11 cellular contexts compared by ENCODE assay signal in the genomic region with DNA sequence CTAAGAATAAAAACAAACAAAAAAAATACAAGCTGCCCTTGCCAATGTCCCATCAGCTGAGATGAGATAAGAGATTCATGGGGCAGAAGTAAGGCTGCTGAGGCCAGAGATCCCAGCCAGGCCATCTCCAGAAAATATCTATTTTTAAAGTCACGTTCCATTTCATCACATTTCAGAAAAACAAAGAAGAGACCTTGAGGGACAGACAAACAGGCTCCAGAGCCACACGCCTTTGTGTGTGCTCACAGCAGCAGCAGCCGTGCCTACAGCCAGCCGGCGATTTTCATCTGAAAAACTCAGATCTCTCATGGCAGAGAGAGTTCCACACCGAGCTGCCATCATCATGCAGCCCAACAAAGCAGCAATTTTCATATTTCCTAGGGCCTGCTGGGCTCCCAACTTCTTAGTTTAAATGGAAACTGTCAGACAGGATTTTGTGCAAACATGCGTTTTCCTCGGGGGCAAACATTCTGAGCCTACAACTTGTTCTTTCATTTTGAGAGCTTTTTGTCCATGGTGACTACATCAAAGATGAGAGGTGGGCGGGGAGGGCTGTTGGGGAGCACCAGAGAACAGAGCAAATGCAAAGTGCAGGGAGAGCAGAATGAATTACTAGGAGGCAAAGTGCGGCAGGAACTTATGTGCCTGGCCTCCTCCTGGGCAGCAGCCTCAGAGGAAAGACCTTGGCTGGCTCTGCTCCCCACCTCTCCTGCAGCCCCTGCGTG. TPM values are rescaled to one million over a fixed set of nuclear protein-coding genes. Genes with fewer than 3 reads are reported as not detected.
DNase-seq lines count a peak whose midpoint lies in the region; ATAC-seq and TF ChIP-seq lines count a peak whose summit lies in the region.
"Had no signal": no experiment of that assay in that cellular context is flagged by ENCODE, and none has a peak within 500 bp of the region (broad histone marks: within the 10 kb centered on the region; RNA-seq: fewer than 3 reads in every experiment).

No MANE protein-coding gene starts in this region.

- H3K9ac ChIP-seq in mucosa of rectum (ENCODE audit: low read depth in 1 of 2, low read length in 2 of 2), result peak overlapping the region in 1 of 2 donors; percentile 7

- H3K4me3 ChIP-seq in esophagus (ENCODE audit: low read depth in 1 of 2, low read length in 2 of 2) (no peak overlapping the region), mucosa of rectum (ENCODE audit: low read length in 2 of 2) (no peak overlapping the region), transverse colon (no peak overlapping the region)

- in situ Hi-C loops in transverse colon (cut with MboI; ENCODE audit: low pct_ligation_motif_present in 1 of 4, low pct_unique_long_range_greater_than_20kb in 1 of 4, low sequenced_read_pairs in 3 of 4), result no loop called here
- in situ Hi-C loops in ACHN (cut with HindIII; ENCODE audit: low pct_ligation_motif_present, low pct_unique_long_range_greater_than_20kb, low sequenced_read_pairs), result no loop called here

- TF ChIP-seq POLR2A in transverse colon (IDR thresholded peaks at IDR 0.05), result no peak

- peak overlapping the region; percentile 54 to 78 for H3K27ac ChIP-seq in esophagus (ENCODE audit: low read depth in 2 of 2, low read length in 1 of 2)
- H3K27ac ChIP-seq in mucosa of rectum (ENCODE audit: low read depth in 2 of 2, low read length in 2 of 2), result peak overlapping the region; percentile 1 to 16
- peak overlapping the region; percentile 22 to 78 (median 67) for H3K27ac ChIP-seq in transverse colon

- WGBS in esophagus, 2 donors, result 24 to 29% methylated on average over 11 of the region's 11 CpGs
- 25 to 36% methylated on average over 4 to 11 of the region's 11 CpGs for WGBS in transverse colon (ENCODE audit: low coverage in 1 of 2), 2 donors

- peak; percentile 71 for DNase-seq in NCI-H146 (lab: John Stamatoyannopoulos, UW)
- no peak for DNase-seq in NCI-H146 treated with DMSO at 0.1 percent for 48 hours (lab: John Stamatoyannopoulos, UW; ENCODE audit: unreplicated experiment)
- no peak for DNase-seq in transverse colon
- no peak for DNase-seq in ACHN
- DNase-seq: activated naive CD4-positive, alpha-beta T cell; stimulated activated CD4-positive, alpha-beta T cell treated with anti-CD3 and anti-CD28 coated beads, Interleukin-4, amount 100 ng/mL, for 24 hours; SW 1271 had no signal

- no peak for TF ChIP-seq CTCF in transverse colon (IDR thresholded peaks at IDR 0.05)

- H3K9me3 ChIP-seq in esophagus (ENCODE audit: control insufficient read depth in 2 of 2, insufficient read depth in 1 of 2, low read depth in 1 of 2, low read length in 1 of 2) (no peaks in the 10 kb centered on the region), mucosa of rectum (ENCODE audit: control insufficient read depth in 2 of 2, low read length in 2 of 2) (no peaks in the 10 kb centered on the region), transverse colon (no peaks in the 10 kb centered on the region)

- peaks cover 14 to 23% of the 10 kb centered on the region in 2 donors for H3K4me1 ChIP-seq in esophagus (ENCODE audit: control insufficient read depth in 2 of 2, insufficient read depth in 2 of 2, low read length in 1 of 2)
- H3K4me1 ChIP-seq in mucosa of rectum (ENCODE audit: control insufficient read depth in 2 of 2, insufficient read depth in 2 of 2, low read length in 2 of 2), result peaks cover 16 to 25% of the 10 kb centered on the region in 2 donors
- H3K4me1 ChIP-seq in transverse colon, result peaks cover 29 to 49% (median 41%) of the 10 kb centered on the region in 4 donors

- intact Hi-C loops in transverse colon (cut with DNase I; ENCODE audit: low total_unique reads), result no loop called here

- no peak for TF ChIP-seq EP300 in transverse colon (IDR thresholded peaks at IDR 0.05; ENCODE audit: low read depth)

- no peaks in the 10 kb centered on the region for H3K27me3 ChIP-seq in esophagus (ENCODE audit: control insufficient read depth in 1 of 2, insufficient read depth in 2 of 2, low read length in 2 of 2)
- no peaks in the 10 kb centered on the region for H3K27me3 ChIP-seq in mucosa of rectum (ENCODE audit: control insufficient read depth in 2 of 2, insufficient read depth in 2 of 2, low read length in 2 of 2)
- H3K27me3 ChIP-seq in transverse colon, result no peaks in the 10 kb centered on the region

- ATAC-seq in GM19455 (IDR thresholded peaks at IDR 0.05; ENCODE audit: unreplicated experiment) (no peak), HG02840 (IDR thresholded peaks at IDR 0.05; ENCODE audit: low FRiP score, unreplicated experiment) (no peak)

- no peaks in the 10 kb centered on the region for H3K36me3 ChIP-seq in esophagus (ENCODE audit: control insufficient read depth in 2 of 2, insufficient read depth in 2 of 2, low read length in 1 of 2)
- no peaks in the 10 kb centered on the region for H3K36me3 ChIP-seq in mucosa of rectum (ENCODE audit: control insufficient read depth in 2 of 2, insufficient read depth in 2 of 2, low read length in 2 of 2)
- no peaks in the 10 kb centered on the region for H3K36me3 ChIP-seq in transverse colon

RNA-seq across cellular contexts. Expression of a gene that starts 38.8 kb away (rescaled TPM):
- polyA plus RNA-seq in esophagus, result 10 to 100 TPM; 13.9 to 17.4 TPM
- total RNA-seq in transverse colon, result 10 to 100 TPM; 31.4 to 90.1 (median 44.6) TPM

Comparison
In these comparisons a context has a peak if more than half of its experiments do, and no peak if none do; other contexts are left out.
1. H3K27ac ChIP-seq: peak in every context shown above with its lines; median percentile 67 in transverse colon; 66 in esophagus; 8 in mucosa of rectum.